In genomic region chr2:225512469-225512868, GRCh38 we compare ENCODE assay signal across 13 cellular contexts.
DNase-seq lines count a peak whose midpoint lies in the region; ATAC-seq, FAIRE-seq and TF ChIP-seq lines count a peak whose summit lies in the region.
"Had no signal": no experiment of that assay in that cellular context is flagged by ENCODE, and none has a peak within 500 bp of the region (broad histone marks: within the 10 kb centered on the region; RNA-seq: fewer than 3 reads in every experiment).

No MANE protein-coding gene starts in this region.

- H3K36me3 Mint-ChIP-seq in Caco-2 (ENCODE audit: insufficient read depth, unreplicated experiment): no peaks in the 10 kb centered on the region
- H3K36me3 Mint-ChIP-seq in HFFc6 (ENCODE audit: low read depth): no peaks in the 10 kb centered on the region
- H3K36me3 Mint-ChIP-seq in astrocyte (ENCODE audit: low read depth, unreplicated experiment): no peaks in the 10 kb centered on the region
- no peaks in the 10 kb centered on the region for H3K36me3 Mint-ChIP-seq in type B pancreatic cell

- H3K36me3 ChIP-seq in Caco-2 (ENCODE audit: control insufficient read depth, insufficient read depth, low read length) (no peaks in the 10 kb centered on the region), astrocyte (ENCODE audit: insufficient read depth, low read length) (no peaks in the 10 kb centered on the region), small intestine (ENCODE audit: control insufficient read depth in 2 of 2, insufficient read depth in 2 of 2, low read length in 2 of 2) (no peaks in the 10 kb centered on the region)
- H3K36me3 ChIP-seq: BLaER1, HAP-1 had no signal

- H3K4me3 ChIP-seq in Caco-2 (ENCODE audit: low read depth, low read length) (no peak overlapping the region), astrocyte (ENCODE audit: insufficient read depth, low read depth, low read length) (no peak overlapping the region), small intestine (ENCODE audit: low read depth in 1 of 2, low read length in 2 of 2) (no peak overlapping the region)
- H3K4me3 ChIP-seq: BLaER1, HAP-1 had no signal

- intact Hi-C loops in Caco-2 (cut with micrococcal nuclease; ENCODE audit: unreplicated experiment): loop anchor here (5.0 kb wide), 1 partner anchor 40 kb away; no protein-coding TSS in a partner anchor

- FAIRE-seq in astrocyte (lab: Jason Lieb, UNC) (no peak), small intestine (lab: Jason Lieb, UNC) (no peak)
- FAIRE-seq: GM12891, H1 had no signal

- no peaks in the 10 kb centered on the region for H3K27me3 ChIP-seq in Caco-2 (replicated peaks; ENCODE audit: control insufficient read depth, insufficient read depth, low read length)
- peaks cover 2% of the 10 kb centered on the region for H3K27me3 ChIP-seq in astrocyte (ENCODE audit: insufficient read depth, low read length)
- H3K27me3 ChIP-seq in small intestine (ENCODE audit: control insufficient read depth in 2 of 2, insufficient read depth in 2 of 2, low read length in 2 of 2): no peaks in the 10 kb centered on the region
- H3K27me3 ChIP-seq: BLaER1 had no signal

- no peaks in the 10 kb centered on the region for H3K79me2 ChIP-seq in astrocyte (ENCODE audit: insufficient read depth, low read length)

- no peak overlapping the region for H3K9ac ChIP-seq in astrocyte (ENCODE audit: low read length)
- H3K9ac ChIP-seq: BLaER1 had no signal

- no peak overlapping the region for H3K27ac ChIP-seq in astrocyte (ENCODE audit: low read depth, low read length)
- no peak overlapping the region for H3K27ac ChIP-seq in small intestine (ENCODE audit: low read depth in 1 of 2, low read length in 1 of 2)
- H3K27ac ChIP-seq: BLaER1 had no signal

- peak overlapping the region; percentile 60 for H3K4me2 ChIP-seq in astrocyte (ENCODE audit: low read length)
- H3K4me2 ChIP-seq: BLaER1 had no signal

- 45 to 71% (median 62%) methylated on average over 1 of the region's 1 CpG for WGBS in small intestine, 3 donors

- H3K4me3 Mint-ChIP-seq in Caco-2 (ENCODE audit: unreplicated experiment) (peak overlapping the region; percentile 66), HFFc6 (peak overlapping the region; percentile 80), astrocyte (ENCODE audit: unreplicated experiment) (no peak overlapping the region), type B pancreatic cell (no peak overlapping the region)

- H3K27me3 Mint-ChIP-seq in Caco-2 (ENCODE audit: insufficient read depth, unreplicated experiment) (no peaks in the 10 kb centered on the region), HFFc6 (ENCODE audit: insufficient read depth) (peaks cover 4% of the 10 kb centered on the region; the same call in 1 of the 2 replicates), astrocyte (ENCODE audit: low read depth, unreplicated experiment) (peaks cover 4% of the 10 kb centered on the region), type B pancreatic cell (peaks cover 8% of the 10 kb centered on the region)

- ATAC-seq in GM21619 (IDR thresholded peaks at IDR 0.05; ENCODE audit: unreplicated experiment): no peak

- H3K4me1 ChIP-seq in Caco-2 (peaks cover 5% of the 10 kb centered on the region; the same call in 1 of the 2 replicates), astrocyte (ENCODE audit: insufficient read depth, low read length) (peaks cover 5% of the 10 kb centered on the region), small intestine (ENCODE audit: control insufficient read depth in 2 of 2, insufficient read depth in 1 of 2, low read depth in 1 of 2, low read length in 1 of 2) (no peaks in the 10 kb centered on the region)
- H3K4me1 ChIP-seq: BLaER1, HAP-1 had no signal

- DNase-seq in Caco-2: no peak
- DNase-seq in HFFc6: no peak
- no peak for DNase-seq in astrocyte (ENCODE audit: low read depth)
- DNase-seq in type B pancreatic cell (ENCODE audit: extremely low spot score, unreplicated experiment): no peak
- DNase-seq in small intestine: no peak
- no peak for DNase-seq in SHP77 treated with DMSO at 0.1 percent for 48 hours (lab: John Stamatoyannopoulos, UW)
- DNase-seq: DMS79, Karpas-422 had no signal

- CTCF ChIA-PET in Caco-2 (lab: Charles Lee): no interaction called here

- no peaks in the 10 kb centered on the region for H4K20me1 ChIP-seq in astrocyte (ENCODE audit: insufficient read depth, low read length)
- H4K20me1 ChIP-seq: BLaER1 had no signal

- H3K9me3 Mint-ChIP-seq in Caco-2 (ENCODE audit: unreplicated experiment) (peaks cover 9% of the 10 kb centered on the region), HFFc6 (no peaks in the 10 kb centered on the region), astrocyte (ENCODE audit: unreplicated experiment) (no peaks in the 10 kb centered on the region), type B pancreatic cell (no peaks in the 10 kb centered on the region)

- TF ChIP-seq CTCF in Caco-2 (IDR thresholded peaks at IDR 0.05; ENCODE audit: insufficient read depth in 1 of 2, low read depth in 1 of 2, low read length in 1 of 2, severe bottlenecking in 1 of 2, unreplicated experiment in 1 of 2) (no peak), HFFc6 (IDR thresholded peaks at IDR 0.05) (no peak), astrocyte (IDR thresholded peaks at IDR 0.05; ENCODE audit: insufficient read depth, low read depth, low read length) (no peak), type B pancreatic cell (conservative IDR thresholded peaks at IDR 0.05) (no peak)

- POLR2A ChIA-PET in Caco-2 (lab: Charles Lee): no interaction called here

- H3K4me1 Mint-ChIP-seq in Caco-2 (ENCODE audit: low read depth, unreplicated experiment) (peaks cover 15% of the 10 kb centered on the region), HFFc6 (ENCODE audit: low read depth) (peaks cover 14% of the 10 kb centered on the region), astrocyte (ENCODE audit: low read depth, unreplicated experiment) (peaks cover 4% of the 10 kb centered on the region), type B pancreatic cell (ENCODE audit: unreplicated experiment) (no peaks in the 10 kb centered on the region)

- BruUV-seq in Caco-2 (replicated peaks; lab: Mats Ljungman, UMichigan): no TSS peak

- H2AFZ ChIP-seq in astrocyte (ENCODE audit: low read depth, low read length): no peak overlapping the region

- H3K27ac Mint-ChIP-seq in Caco-2 (ENCODE audit: unreplicated experiment) (peak overlapping the region; percentile 94), HFFc6 (no peak overlapping the region), astrocyte (ENCODE audit: unreplicated experiment) (no peak overlapping the region), type B pancreatic cell (peak overlapping the region; percentile 42)

- H3K9me3 ChIP-seq in Caco-2 (no peaks in the 10 kb centered on the region; the same call in 1 of the 2 replicates), astrocyte (ENCODE audit: insufficient read depth, low read depth, low read length) (no peaks in the 10 kb centered on the region), small intestine (ENCODE audit: control insufficient read depth, low read depth) (no peaks in the 10 kb centered on the region)
- H3K9me3 ChIP-seq: BLaER1, HAP-1 had no signal

Comparison
In these comparisons a context has a peak if more than half of its experiments do, and no peak if none do; other contexts are left out.
1. H3K27ac Mint-ChIP-seq: peak in Caco-2 (single experiment) and type B pancreatic cell (single experiment); none in HFFc6 (single experiment) and astrocyte (single experiment).
2. H3K4me3 Mint-ChIP-seq: peak in Caco-2 (single experiment) and HFFc6 (single experiment); none in astrocyte (single experiment) and type B pancreatic cell (single experiment).